ENCODE assay signal across 11 cellular contexts in the genomic region with DNA sequence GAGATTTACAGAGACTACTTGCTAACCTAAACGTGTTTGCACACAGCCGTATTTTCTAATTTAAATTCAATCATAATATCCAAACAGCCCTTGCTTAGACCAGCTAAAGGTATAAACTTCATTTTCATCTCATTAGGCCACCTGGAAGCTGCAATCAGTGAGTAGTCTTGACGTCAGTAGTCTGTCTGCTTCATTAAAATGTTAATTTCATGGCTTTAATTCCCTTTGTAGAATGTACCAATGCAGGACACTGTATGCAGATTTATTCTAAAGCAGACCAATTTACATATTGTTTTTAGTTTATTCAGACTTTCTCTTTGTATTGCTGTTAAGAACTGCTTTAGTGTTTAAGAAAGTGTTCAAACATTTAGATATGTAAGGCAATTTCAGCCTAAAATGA.
DNase-seq lines count a peak whose midpoint lies in the region; ATAC-seq and TF ChIP-seq lines count a peak whose summit lies in the region.
"Had no signal": no experiment of that assay in that cellular context is flagged by ENCODE, and none has a peak within 500 bp of the region (broad histone marks: within the 10 kb centered on the region; RNA-seq: fewer than 3 reads in every experiment).

No MANE protein-coding gene starts in this region.

- peak overlapping the region; percentile 25 for H3K27ac Mint-ChIP-seq in endodermal cell
- H3K27ac Mint-ChIP-seq: IgD-negative memory B cell had no signal

- H3K4me3 ChIP-seq in HUES48 (ENCODE audit: low read depth, low read length) (peak overlapping the region; percentile 22; the same call in 1 of the 2 replicates), endodermal cell (ENCODE audit: low read length) (no peak overlapping the region)

- DNase-seq in endodermal cell (no peak), cerebellar nuclear complex (lab: John Stamatoyannopoulos, UW) (no peak), DMS53 treated with DMSO at 0.1 percent for 48 hours (lab: John Stamatoyannopoulos, UW; ENCODE audit: unreplicated experiment) (no peak)
- DNase-seq: H7, KG1 had no signal

- H3K36me3 Mint-ChIP-seq in endodermal cell (ENCODE audit: low read depth): peaks cover 13% of the 10 kb centered on the region

- no peak overlapping the region for H3K4me3 Mint-ChIP-seq in endodermal cell
- H3K4me3 Mint-ChIP-seq: IgD-negative memory B cell had no signal

- H3K9me3 ChIP-seq in HUES48 (ENCODE audit: control insufficient read depth, insufficient read depth, low read length) (no peaks in the 10 kb centered on the region), endodermal cell (ENCODE audit: control insufficient read depth, low read length) (peaks cover under 1% of the 10 kb centered on the region)

- H3K9ac ChIP-seq in HUES48 (ENCODE audit: low read depth, low read length) (0 out of 2 replicates have a peak overlapping the region, but pooled peaks have one; percentile 2), endodermal cell (ENCODE audit: extremely low read depth, low read length, poor library complexity, severe bottlenecking) (no peak overlapping the region)

- peaks cover 26% of the 10 kb centered on the region for H3K4me1 ChIP-seq in HUES48 (ENCODE audit: control insufficient read depth, insufficient read depth, low read length)
- H3K4me1 ChIP-seq in endodermal cell (ENCODE audit: control insufficient read depth, insufficient read depth, low read length): no peaks in the 10 kb centered on the region

- TF ChIP-seq CTCF in VCaP (conservative IDR thresholded peaks at IDR 0.05) (no peak), endodermal cell (conservative IDR thresholded peaks at IDR 0.05) (no peak)

- H3K4me1 Mint-ChIP-seq in endodermal cell: peaks cover 17% of the 10 kb centered on the region

- no peaks in the 10 kb centered on the region for H3K27me3 Mint-ChIP-seq in endodermal cell (ENCODE audit: insufficient read depth)
- H3K27me3 Mint-ChIP-seq: IgD-negative memory B cell had no signal

- no peaks in the 10 kb centered on the region for H3K36me3 ChIP-seq in HUES48 (ENCODE audit: control insufficient read depth, insufficient read depth, low read length)
- no peaks in the 10 kb centered on the region for H3K36me3 ChIP-seq in endodermal cell (ENCODE audit: control insufficient read depth, insufficient read depth, low read length)

- no peaks in the 10 kb centered on the region for H3K27me3 ChIP-seq in HUES48 (ENCODE audit: control insufficient read depth, insufficient read depth, low read length)
- no peaks in the 10 kb centered on the region for H3K27me3 ChIP-seq in endodermal cell (ENCODE audit: control insufficient read depth, insufficient read depth, low read length, poor library complexity, severe bottlenecking)

- H3K9me3 Mint-ChIP-seq in endodermal cell: peaks cover 4% of the 10 kb centered on the region

- 67% methylated on average over 3 of the region's 3 CpGs; no CpG with 5 or more reads in 1 of the 2 experiments for WGBS in endodermal cell (ENCODE audit: insufficient coverage in 1 of 2, insufficient read length in 1 of 2), 2 experiments

- peak overlapping the region; percentile 89 for H3K27ac ChIP-seq in HUES48 (ENCODE audit: low read depth, low read length)
- peak overlapping the region; percentile 59 for H3K27ac ChIP-seq in VCaP
- no peak overlapping the region for H3K27ac ChIP-seq in endodermal cell (ENCODE audit: low read depth, low read length)
- H3K27ac ChIP-seq: HL-60 had no signal

- no peak for ATAC-seq in HG02885 (IDR thresholded peaks at IDR 0.05; ENCODE audit: poor library complexity, unreplicated experiment)
- no peak for ATAC-seq in HG03520 (IDR thresholded peaks at IDR 0.05; ENCODE audit: unreplicated experiment)
